Comparison of ENCODE assay signal across 26 cellular contexts in the genomic region with DNA sequence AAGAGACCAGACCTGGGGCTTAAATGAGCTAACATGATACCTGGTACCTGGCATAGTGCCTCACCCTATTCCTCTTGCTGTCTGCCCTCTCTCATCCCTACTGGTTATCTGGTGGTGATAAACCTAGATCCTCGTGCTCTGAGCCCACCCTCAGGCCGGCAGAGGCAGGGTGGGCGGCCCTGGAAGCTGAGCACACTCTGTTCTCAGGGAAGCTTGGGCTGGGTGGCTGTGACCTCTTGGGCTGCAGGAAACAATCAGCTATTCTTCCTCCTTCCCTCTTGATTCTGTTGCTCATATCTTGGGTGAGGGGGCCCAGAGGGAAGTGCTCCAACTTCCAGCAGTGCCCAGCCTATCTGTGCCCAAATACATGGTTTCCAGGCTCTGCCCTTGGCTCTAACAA. TPM values are rescaled to one million over a fixed set of nuclear protein-coding genes. Genes with fewer than 3 reads are reported as not detected.
"Had no signal": no experiment of that assay in that cellular context is flagged by ENCODE, and none has a peak within 500 bp of the region (broad histone marks: within the 10 kb centered on the region; RNA-seq: fewer than 3 reads in every experiment).

No MANE protein-coding gene starts in this region.

- H3K9me3 Mint-ChIP-seq: immature natural killer cell; mesothelial cell of epicardium; natural killer cell; nephron progenitor cell; stimulated activated effector memory CD8-positive, alpha-beta T cell treated with anti-CD3 and anti-CD28 coated beads, Interleukin-12 subunit alpha, Interleukin-12 subunit beta, amount 100 ng/mL, for 72 hours; stimulated activated naive CD8-positive, alpha-beta T cell treated with anti-CD3 and anti-CD28 coated beads, Interleukin-15, Interleukin-2, amounts not matched to agents 100 ng/mL and 50 ng/mL, for 24 hours; type B pancreatic cell had no signal

- H3K4me1 Mint-ChIP-seq: mesothelial cell of epicardium, naive B cell had no signal

- H3K27ac ChIP-seq: left ventricle myocardium inferior, pancreas, prostate gland, sigmoid colon, spleen, suprapubic skin, thoracic aorta, tibial artery, uterus had no signal

- H3K27me3 ChIP-seq: pancreas, sigmoid colon, suprapubic skin, tibial artery, uterus had no signal

- H3K27ac Mint-ChIP-seq: immature natural killer cell; mesothelial cell of epicardium; naive B cell; natural killer cell; nephron progenitor cell; stimulated activated effector memory CD8-positive, alpha-beta T cell treated with anti-CD3 and anti-CD28 coated beads, Interleukin-12 subunit alpha, Interleukin-12 subunit beta, amount 100 ng/mL, for 72 hours; stimulated activated naive CD8-positive, alpha-beta T cell treated with anti-CD3 and anti-CD28 coated beads, Interleukin-15, Interleukin-2, amounts not matched to agents 100 ng/mL and 50 ng/mL, for 24 hours; type B pancreatic cell had no signal

- DNase-seq: hypothalamus; immature natural killer cell; left ventricle myocardium inferior; mesendoderm; naive B cell; natural killer cell; nephron progenitor cell; pancreas; retina; right cardiac atrium; sigmoid colon; small intestine; spleen; stimulated activated CD4-positive, alpha-beta T cell treated with anti-CD3 and anti-CD28 coated beads, Interleukin-4, amount 100 ng/mL, for 24 hours; stimulated activated naive CD4-positive, alpha-beta T cell; tibial artery; uterus had no signal

- ATAC-seq: natural killer cell; pancreas; right cardiac atrium; stimulated activated effector memory CD8-positive, alpha-beta T cell treated with anti-CD3 and anti-CD28 coated beads, Interleukin-12 subunit alpha, Interleukin-12 subunit beta, amount 100 ng/mL, for 72 hours had no signal

- FAIRE-seq: islet of Langerhans, pancreas, small intestine had no signal

- H3K9me3 ChIP-seq: left ventricle myocardium inferior, pancreas, prostate gland, sigmoid colon, suprapubic skin, thoracic aorta, tibial artery, uterus had no signal

- H3K36me3 Mint-ChIP-seq: immature natural killer cell, mesothelial cell of epicardium, naive B cell, natural killer cell, type B pancreatic cell had no signal

- H3K36me3 ChIP-seq: pancreas, prostate gland, thoracic aorta, uterus had no signal

- H3K4me3 Mint-ChIP-seq: immature natural killer cell; mesothelial cell of epicardium; naive B cell; natural killer cell; nephron progenitor cell; stimulated activated effector memory CD8-positive, alpha-beta T cell treated with anti-CD3 and anti-CD28 coated beads, Interleukin-12 subunit alpha, Interleukin-12 subunit beta, amount 100 ng/mL, for 72 hours; stimulated activated naive CD8-positive, alpha-beta T cell treated with anti-CD3 and anti-CD28 coated beads, Interleukin-15, Interleukin-2, amounts not matched to agents 100 ng/mL and 50 ng/mL, for 24 hours; type B pancreatic cell had no signal

- H3K4me1 ChIP-seq: left ventricle myocardium inferior, pancreas, prostate gland, sigmoid colon, suprapubic skin, tibial artery, uterus had no signal

- H3K4me3 ChIP-seq: left ventricle myocardium inferior, lung, pancreas, prostate gland, sigmoid colon, spleen, suprapubic skin, thoracic aorta, tibial artery, uterus had no signal

- H3K27me3 Mint-ChIP-seq: type B pancreatic cell had no signal

RNA-seq across cellular contexts. Expression of a gene that starts 42.0 kb away (rescaled TPM):
- polyA plus RNA-seq: immature natural killer cell had no signal
